ENCODE assay signal across 17 cellular contexts in the genomic region with DNA sequence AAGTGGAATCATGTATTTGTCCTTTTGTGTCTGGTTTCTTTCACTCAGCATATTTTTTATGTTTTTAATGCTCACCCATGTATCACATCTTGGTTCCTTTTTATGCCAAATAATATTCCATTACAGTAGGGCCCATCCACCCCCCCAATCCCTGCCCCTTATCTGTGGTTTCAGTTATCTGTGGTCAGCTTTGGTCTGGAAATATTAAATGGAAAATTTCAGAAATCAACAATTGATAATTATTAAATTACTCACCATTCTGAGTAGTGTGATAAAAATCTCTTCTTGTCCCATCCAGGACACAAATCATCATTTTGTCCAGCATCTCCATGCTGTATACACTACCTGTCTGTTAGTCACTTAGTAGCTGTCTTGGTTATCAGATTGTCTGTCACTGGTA.
"Had no signal": no experiment of that assay in that cellular context is flagged by ENCODE, and none has a peak within 500 bp of the region (broad histone marks: within the 10 kb centered on the region; RNA-seq: fewer than 3 reads in every experiment).

No MANE protein-coding gene starts in this region.

- H3K9me3 ChIP-seq: body of pancreas, colonic mucosa, heart left ventricle, lower lobe of right lung had no signal

- H3K27ac Mint-ChIP-seq: activated naive CD4-positive, alpha-beta T cell treated with anti-CD3 and anti-CD28 coated beads, Interleukin-2, amount 10 ng/mL, durations not matched to agents 7 days and 5 days; stimulated activated effector memory CD8-positive, alpha-beta T cell treated with anti-CD3 and anti-CD28 coated beads, Interleukin-12 subunit alpha, Interleukin-12 subunit beta, amount 100 ng/mL, for 72 hours; T-helper 2 cell treated with Interferon-gamma antibody and Interleukin-4, amounts not matched to agents 5 μg/mL and 100 μg/mL, for 36 hours had no signal

- H3K9me3 Mint-ChIP-seq: activated naive CD4-positive, alpha-beta T cell treated with anti-CD3 and anti-CD28 coated beads, Interleukin-2, amount 10 ng/mL, durations not matched to agents 7 days and 5 days; stimulated activated effector memory CD8-positive, alpha-beta T cell treated with anti-CD3 and anti-CD28 coated beads, Interleukin-12 subunit alpha, Interleukin-12 subunit beta, amount 100 ng/mL, for 72 hours; T-helper 2 cell treated with Interferon-gamma antibody and Interleukin-4, amounts not matched to agents 5 μg/mL and 100 μg/mL, for 36 hours had no signal

- DNase-seq: activated CD4-positive, alpha-beta T cell treated with anti-CD3 and anti-CD28 coated beads, Interleukin-2, amount 50 U/mL, for 48 hours; activated naive CD4-positive, alpha-beta T cell treated with anti-CD3 and anti-CD28 coated beads, Interleukin-2, amount 10 ng/mL, durations not matched to agents 7 days and 5 days; amniotic stem cell; body of pancreas; central memory CD4-positive, alpha-beta T cell; colonic mucosa; heart left ventricle; left colon; lower lobe of right lung; midbrain had no signal

- H3K27me3 Mint-ChIP-seq: activated naive CD4-positive, alpha-beta T cell treated with anti-CD3 and anti-CD28 coated beads, Interleukin-2, amount 10 ng/mL, durations not matched to agents 7 days and 5 days had no signal

- H3K4me1 ChIP-seq: colonic mucosa had no signal

- H3K36me3 ChIP-seq: colonic mucosa, lower lobe of right lung had no signal

- H2AFZ ChIP-seq: parathyroid adenoma had no signal

- FAIRE-seq: endometrium, frontal cortex, islet of Langerhans had no signal

- H3K27ac ChIP-seq: body of pancreas, colonic mucosa, heart left ventricle, lower lobe of right lung, parathyroid adenoma had no signal

- H3K9ac ChIP-seq: parathyroid adenoma had no signal

- H3K27me3 ChIP-seq: body of pancreas, colonic mucosa, heart left ventricle had no signal

- H3K4me3 Mint-ChIP-seq: activated naive CD4-positive, alpha-beta T cell treated with anti-CD3 and anti-CD28 coated beads, Interleukin-2, amount 10 ng/mL, durations not matched to agents 7 days and 5 days; stimulated activated effector memory CD8-positive, alpha-beta T cell treated with anti-CD3 and anti-CD28 coated beads, Interleukin-12 subunit alpha, Interleukin-12 subunit beta, amount 100 ng/mL, for 72 hours; T-helper 2 cell treated with Interferon-gamma antibody and Interleukin-4, amounts not matched to agents 5 μg/mL and 100 μg/mL, for 36 hours had no signal

- ATAC-seq: body of pancreas; esophagus mucosa; heart left ventricle; left colon; lower lobe of right lung; stimulated activated effector memory CD8-positive, alpha-beta T cell treated with anti-CD3 and anti-CD28 coated beads, Interleukin-12 subunit alpha, Interleukin-12 subunit beta, amount 100 ng/mL, for 72 hours had no signal

- H3K4me3 ChIP-seq: body of pancreas, colonic mucosa, heart left ventricle, lower lobe of right lung had no signal
